Comparison of ENCODE assay signal across 1 cellular context in the genomic region with DNA sequence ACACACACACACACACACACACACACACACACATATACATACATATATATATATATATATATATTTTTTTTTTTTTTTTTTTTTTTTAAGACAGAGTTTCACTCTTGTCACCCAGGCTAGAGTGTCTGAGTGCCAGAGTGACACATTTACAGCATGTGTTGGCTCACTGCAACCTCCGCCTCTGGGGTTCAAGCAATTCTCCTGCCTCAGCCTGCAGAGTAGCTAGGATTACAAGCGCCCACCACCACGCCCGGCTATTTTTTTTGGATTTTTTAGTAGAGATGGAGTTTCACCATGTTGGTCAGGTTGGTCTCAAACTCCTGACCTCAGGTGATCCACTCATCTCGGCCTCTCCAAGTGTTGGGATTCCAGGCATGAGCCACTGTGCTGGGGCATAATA. TPM values are rescaled to one million over a fixed set of nuclear protein-coding genes. Genes with fewer than 3 reads are reported as not detected.
"Had no signal": no experiment of that assay in that cellular context is flagged by ENCODE, and none has a peak within 500 bp of the region (broad histone marks: within the 10 kb centered on the region; RNA-seq: fewer than 3 reads in every experiment).

No MANE protein-coding gene starts in this region.

RNA-seq across cellular contexts. Expression of a gene that starts 0.6 kb away (rescaled TPM):
- total RNA-seq: myocyte had no signal
